8 cellular contexts compared by ENCODE assay signal in the genomic region with DNA sequence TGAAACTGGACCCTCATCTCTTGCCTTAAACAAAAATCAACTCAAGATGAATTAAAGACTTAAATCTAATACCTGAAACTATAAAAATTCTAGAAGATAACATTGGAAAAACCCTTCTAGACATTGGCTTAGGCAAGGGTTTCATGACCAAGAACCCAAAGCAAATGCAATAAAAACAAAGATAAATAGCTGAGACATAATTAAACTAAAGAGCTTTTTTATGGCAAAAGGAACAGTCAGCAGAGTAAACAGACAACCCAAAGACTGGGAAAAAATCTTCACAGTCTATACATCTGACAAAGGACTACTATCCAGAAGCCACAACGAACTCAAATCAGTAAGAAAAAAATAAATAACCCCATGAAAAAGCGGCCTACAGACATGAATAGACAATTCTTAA.
DNase-seq lines count a peak whose midpoint lies in the region; ATAC-seq and TF ChIP-seq lines count a peak whose summit lies in the region.
"Not testable (repeated sequence)": the region's sequence is repeated elsewhere in the genome, so short reads cannot be mapped to it uniquely, and the experiment has no call there.

No MANE protein-coding gene starts in this region.

- intact Hi-C loops in gastrocnemius medialis (cut with DNase I; ENCODE audit: low total_unique reads): loop anchor here (5.0 kb wide), 3 partner anchors 410 to 1380 kb away; no protein-coding TSS in a partner anchor

- not testable (repeated sequence) for H3K4me3 ChIP-seq in SJSA1; osteoblast (ENCODE audit: insufficient read depth, low read length); gastrocnemius medialis; smooth muscle cell

- not testable (repeated sequence) for H3K36me3 Mint-ChIP-seq in HFFc6 (ENCODE audit: low read depth)

- not testable (repeated sequence) for H2AFZ ChIP-seq in osteoblast (ENCODE audit: low read length); smooth muscle cell (ENCODE audit: low read depth)

- TF ChIP-seq CTCF in HFFc6 (IDR thresholded peaks at IDR 0.05); osteoblast (IDR thresholded peaks at IDR 0.05; ENCODE audit: extremely low read depth, low read depth, low read length); gastrocnemius medialis (IDR thresholded peaks at IDR 0.05 in 4 of 5, conservative IDR thresholded peaks at IDR 0.05 in 1 of 5); smooth muscle cell (IDR thresholded peaks at IDR 0.05; ENCODE audit: borderline replicate concordance, insufficient read depth, poor library complexity, severe bottlenecking): not testable (repeated sequence)

- peaks cover 15% of the 10 kb centered on the region for H3F3A ChIP-seq in smooth muscle cell (ENCODE audit: low read depth)

- 26% methylated on average over 2 of the region's 2 CpGs for WGBS in smooth muscle cell (ENCODE audit: low lambda C conversion rate)

- H3K9me3 Mint-ChIP-seq in HFFc6: not testable (repeated sequence)

- not testable (repeated sequence) for ATAC-seq in gastrocnemius medialis

- H3K4me1 ChIP-seq in SJSA1 (replicated peaks) (peaks cover 29% of the 10 kb centered on the region), osteoblast (ENCODE audit: insufficient read depth, low read length) (peaks cover 29% of the 10 kb centered on the region), gastrocnemius medialis (peaks cover 16 to 25% of the 10 kb centered on the region in 2 donors)
- not testable (repeated sequence) for H3K4me1 ChIP-seq in smooth muscle cell (ENCODE audit: low read depth)

- H3K27ac ChIP-seq in SJSA1 (peak overlapping the region; percentile 1; the same call in 1 of the 2 replicates), osteoblast (ENCODE audit: low read depth, low read length) (peak overlapping the region; percentile 56), gastrocnemius medialis (peak overlapping the region in 3 of 4 donors; percentile 85 to 86 (median 85)), smooth muscle cell (ENCODE audit: low read depth) (peak overlapping the region; percentile 93)

- not testable (repeated sequence) for H3K9me3 ChIP-seq in SJSA1 (replicated peaks); osteoblast (ENCODE audit: low read depth, low read length); gastrocnemius medialis; smooth muscle cell (replicated peaks; ENCODE audit: low read depth)

- H3K4me1 Mint-ChIP-seq in HFFc6 (ENCODE audit: low read depth): peaks cover 84% of the 10 kb centered on the region

- not testable (repeated sequence) for H3K36me3 ChIP-seq in SJSA1; osteoblast (ENCODE audit: insufficient read depth, low read length); gastrocnemius medialis; smooth muscle cell (ENCODE audit: low read depth)

- not testable (repeated sequence) for H3K27me3 ChIP-seq in SJSA1 (replicated peaks); osteoblast (ENCODE audit: insufficient read depth, low read length); gastrocnemius medialis; smooth muscle cell (ENCODE audit: low read depth)

- DNase-seq in EH (ENCODE audit: low read depth) (peak; percentile 55), M059J (ENCODE audit: low read depth) (peak; percentile 14), SJSA1 (ENCODE audit: low read depth in 1 of 2, low spot score in 2 of 2) (peak in 1 of 2 experiments; percentile 23), foreskin melanocyte (peak; percentile 12)
- not testable (repeated sequence) for DNase-seq in HFFc6; osteoblast (ENCODE audit: insufficient read length, low spot score, missing footprints); gastrocnemius medialis; smooth muscle cell (lab: John Stamatoyannopoulos, UW; ENCODE audit: unreplicated experiment)

- H3K79me2 ChIP-seq in osteoblast (ENCODE audit: insufficient read depth, low read length); smooth muscle cell (ENCODE audit: low read depth): not testable (repeated sequence)

- not testable (repeated sequence) for H3K4me2 ChIP-seq in osteoblast (ENCODE audit: insufficient read depth, low read length)
- H3K4me2 ChIP-seq in smooth muscle cell: peak overlapping the region; percentile 48

- H3K4me3 Mint-ChIP-seq in HFFc6: peak overlapping the region; percentile 62; the same call in 1 of the 2 replicates

- TF ChIP-seq POLR2A in gastrocnemius medialis (IDR thresholded peaks at IDR 0.05): not testable (repeated sequence)

- not testable (repeated sequence) for H4K20me1 ChIP-seq in osteoblast (ENCODE audit: insufficient read depth, low read length); smooth muscle cell (ENCODE audit: low read depth)

- in situ Hi-C loops in gastrocnemius medialis (cut with MboI; ENCODE audit: low sequenced_read_pairs in 4 of 4): loop anchor here in 3 of 4 donors (25.0 kb wide), 2 partner anchors 400 to 675 kb away; partner anchors contain the start of gene SPOCK1 (in 1 of the 3)

- not testable (repeated sequence) for H3K27me3 Mint-ChIP-seq in HFFc6 (ENCODE audit: insufficient read depth)

- peak overlapping the region; percentile 87 for H3K27ac Mint-ChIP-seq in HFFc6

- H3K9ac ChIP-seq in smooth muscle cell (ENCODE audit: low read depth): peak overlapping the region; percentile 43

Comparison
In these comparisons a context has a peak if more than half of its experiments do, and no peak if none do; other contexts are left out.
1. H3K27ac ChIP-seq: peak in every context shown above with its lines; median percentile 93 in smooth muscle cell; 85 in gastrocnemius medialis; 56 in osteoblast; 1 in SJSA1.